17 cellular contexts compared by ENCODE assay signal in genomic region chr5:170619869-170620268, GRCh38.
"Had no signal": no experiment of that assay in that cellular context is flagged by ENCODE, and none has a peak within 500 bp of the region (broad histone marks: within the 10 kb centered on the region; RNA-seq: fewer than 3 reads in every experiment).

No MANE protein-coding gene starts in this region.

- H3K36me3 ChIP-seq: left ventricle myocardium inferior, ovary, thyroid gland had no signal

- H3K4me3 Mint-ChIP-seq: activated T-cell treated with anti-CD3 and anti-CD28 coated beads, Interleukin-2, amount 50 U/mL, for 24 hours; brain; naive thymus-derived CD4-positive, alpha-beta T cell had no signal

- H3K4me3 ChIP-seq: coronary artery, hepatocyte, left ventricle myocardium inferior, mucosa of descending colon, ovary, thyroid gland had no signal

- H3K9me3 ChIP-seq: left ventricle myocardium inferior, mucosa of descending colon, ovary, thyroid gland had no signal

- H3K9me3 Mint-ChIP-seq: activated naive CD4-positive, alpha-beta T cell treated with anti-CD3 and anti-CD28 coated beads, Interleukin-2, amount 50 U/mL, for 72 hours; activated T-cell treated with anti-CD3 and anti-CD28 coated beads, Interleukin-2, amount 50 U/mL, for 24 hours had no signal

- H3K27me3 ChIP-seq: ovary, thyroid gland had no signal

- ATAC-seq: esophagus mucosa; mucosa of descending colon; naive thymus-derived CD4-positive, alpha-beta T cell; sciatic nerve had no signal

- H3K27ac Mint-ChIP-seq: activated naive CD4-positive, alpha-beta T cell treated with anti-CD3 and anti-CD28 coated beads, Interleukin-2, amount 50 U/mL, for 72 hours; activated T-cell treated with anti-CD3 and anti-CD28 coated beads, Interleukin-2, amount 50 U/mL, for 24 hours had no signal

- H3K27ac ChIP-seq: coronary artery, hepatocyte, left ventricle myocardium inferior, ovary, thyroid gland had no signal

- H3K36me3 Mint-ChIP-seq: activated naive CD4-positive, alpha-beta T cell treated with anti-CD3 and anti-CD28 coated beads, Interleukin-2, amount 50 U/mL, for 72 hours; brain; naive thymus-derived CD4-positive, alpha-beta T cell had no signal

- DNase-seq: activated CD4-positive, alpha-beta T cell treated with anti-CD3 and anti-CD28 coated beads, Interleukin-2, amount 50 U/mL, for 4 hours; activated CD4-positive, CD25-positive, alpha-beta regulatory T cell treated with anti-CD3 and anti-CD28 coated beads, Interleukin-2, amount 50 U/mL, for 72 hours; activated effector memory CD4-positive, alpha-beta T cell treated with anti-CD3 and anti-CD28 coated beads, Interleukin-2, amount 50 U/mL, for 16 hours; activated T-cell treated with anti-CD3 and anti-CD28 coated beads, Interleukin-2, amount 50 U/mL, for 24 hours; amygdala; central memory CD4-positive, alpha-beta T cell; left ventricle myocardium inferior; mucosa of descending colon; naive thymus-derived CD4-positive, alpha-beta T cell; ovary; thyroid gland had no signal

- H3K4me1 ChIP-seq: thyroid gland had no signal
